In genomic region chr2:23563673-23564617, GRCh38 we compare ENCODE assay signal across 11 cellular contexts.
A peak's percentile ranks its signal among the peaks of the same experiment; 100 is the strongest.
DNase-seq lines count a peak whose midpoint lies in the region; ATAC-seq and TF ChIP-seq lines count a peak whose summit lies in the region.
"Had no signal": no experiment of that assay in that cellular context is flagged by ENCODE, and none has a peak within 500 bp of the region (broad histone marks: within the 10 kb centered on the region; RNA-seq: fewer than 3 reads in every experiment).

No MANE protein-coding gene starts in this region.

- H3K27ac Mint-ChIP-seq in neural crest cell (ENCODE audit: unreplicated experiment): peak overlapping the region; percentile 96
- H3K27ac Mint-ChIP-seq: dendritic cell treated with granulocyte-macrophage colony-stimulating factor and Interleukin-4, amounts not matched to agents 40 ng/mL and 50 ng/mL, for 4 days had no signal

- peak; percentile 47 for DNase-seq in AG09309 (ENCODE audit: low read depth)
- DNase-seq in RWPE1 (ENCODE audit: low spot score): peak; percentile 56
- peak; percentile 80 for DNase-seq in fibroblast of the conjunctiva (ENCODE audit: low read depth)
- DNase-seq in neural crest cell (ENCODE audit: low read depth, low spot score): no peak
- DNase-seq in GM20000 (ENCODE audit: low spot score): no peak
- no peak for DNase-seq in RPMI8226

- CTCF ChIA-PET in RWPE1 (lab: Yijun Ruan, JAX): no interaction called here

- peak overlapping the region; percentile 91 for H3K27ac ChIP-seq in RWPE1
- H3K27ac ChIP-seq: BLaER1 treated with 17β-estradiol and CSF1 and Interleukin-3, amounts not matched to agents 10 nM and 100 nM; VCaP had no signal

- peaks cover 36% of the 10 kb centered on the region for H3K4me1 Mint-ChIP-seq in neural crest cell

- H3K36me3 Mint-ChIP-seq in neural crest cell (ENCODE audit: low read depth): no peaks in the 10 kb centered on the region

- H3K4me3 ChIP-seq in AG09309 (ENCODE audit: control insufficient read depth, low read depth, low read length): no peak overlapping the region
- H3K4me3 ChIP-seq: BLaER1 treated with 17β-estradiol and CSF1 and Interleukin-3, amounts not matched to agents 10 nM and 100 nM had no signal

- no peaks in the 10 kb centered on the region for H3K27me3 Mint-ChIP-seq in neural crest cell (ENCODE audit: low read depth)

- TF ChIP-seq CTCF in AG09309 (IDR thresholded peaks at IDR 0.05; ENCODE audit: control insufficient read depth, insufficient read depth, low read depth, low read length, missing control alignments) (peak; percentile 33), RWPE1 (conservative IDR thresholded peaks at IDR 0.05; ENCODE audit: low read depth) (peak; percentile 54), neural crest cell (conservative IDR thresholded peaks at IDR 0.05) (no peak), GM20000 (IDR thresholded peaks at IDR 0.05; ENCODE audit: extremely low read depth, missing control alignments) (no peak)

- peak overlapping the region; percentile 2 for H3K4me3 Mint-ChIP-seq in neural crest cell
- H3K4me3 Mint-ChIP-seq: dendritic cell treated with granulocyte-macrophage colony-stimulating factor and Interleukin-4, amounts not matched to agents 40 ng/mL and 50 ng/mL, for 4 days had no signal

- POLR2A ChIA-PET in RWPE1 (lab: Yijun Ruan, JAX; ENCODE audit: low non-redundant PET): no interaction called here

- no peaks in the 10 kb centered on the region for H3K9me3 Mint-ChIP-seq in neural crest cell
- H3K9me3 Mint-ChIP-seq: dendritic cell treated with granulocyte-macrophage colony-stimulating factor and Interleukin-4, amounts not matched to agents 40 ng/mL and 50 ng/mL, for 4 days had no signal

- no peak for ATAC-seq in HG02885 (IDR thresholded peaks at IDR 0.05; ENCODE audit: poor library complexity, unreplicated experiment)
- ATAC-seq in GM21515 (IDR thresholded peaks at IDR 0.05; ENCODE audit: unreplicated experiment): no peak

Comparison
In these comparisons a context has a peak if more than half of its experiments do, and no peak if none do; other contexts are left out.
1. DNase-seq: peak in AG09309 (single experiment), RWPE1 (single experiment) and fibroblast of the conjunctiva (single experiment); none in neural crest cell (single experiment), GM20000 (single experiment) and RPMI8226 (single experiment).
2. CTCF ChIP-seq: peak in AG09309 (single experiment) and RWPE1 (single experiment); none in neural crest cell (single experiment) and GM20000 (single experiment).